13 cellular contexts compared by ENCODE assay signal in the genomic region with DNA sequence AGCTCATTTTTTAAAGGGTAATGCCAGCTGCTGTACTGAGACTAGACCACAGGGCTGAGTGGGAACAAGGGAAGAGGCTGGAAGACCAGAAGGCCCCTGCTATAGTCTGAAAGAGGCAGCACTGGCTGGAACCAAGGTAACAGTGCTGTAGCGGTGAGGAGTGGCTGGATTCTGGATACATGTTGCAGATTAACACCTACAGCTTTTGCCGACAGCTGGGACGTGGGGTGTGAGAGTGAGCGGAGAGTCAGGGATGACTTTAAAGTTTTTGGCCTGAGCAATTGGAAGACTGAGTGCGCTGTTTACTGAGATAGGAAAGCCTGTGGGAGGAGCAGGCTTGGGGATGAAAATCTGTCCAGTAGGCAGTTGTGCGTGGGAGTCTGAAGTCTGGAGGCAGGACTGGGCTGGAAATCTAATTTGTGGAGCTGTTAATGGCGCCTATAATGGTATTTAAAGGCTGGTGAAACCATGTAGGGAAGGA. TPM values are rescaled to one million over a fixed set of nuclear protein-coding genes. Genes with fewer than 3 reads are reported as not detected.
DNase-seq lines count a peak whose midpoint lies in the region; ATAC-seq and TF ChIP-seq lines count a peak whose summit lies in the region.
"Had no signal": no experiment of that assay in that cellular context is flagged by ENCODE, and none has a peak within 500 bp of the region (broad histone marks: within the 10 kb centered on the region; RNA-seq: fewer than 3 reads in every experiment).

No MANE protein-coding gene starts in this region.

- no peaks in the 10 kb centered on the region for H3K9me3 Mint-ChIP-seq in brain
- no peaks in the 10 kb centered on the region for H3K9me3 Mint-ChIP-seq in T-cell
- H3K9me3 Mint-ChIP-seq: activated T-cell treated with anti-CD3 and anti-CD28 coated beads, Interleukin-2, amount 50 U/mL, for 4 hours; CD8-positive, alpha-beta memory T cell had no signal

- H3K36me3 ChIP-seq in mesodermal cell (ENCODE audit: control insufficient read depth, insufficient read depth, low read length) (peaks cover 8% of the 10 kb centered on the region), skeletal muscle tissue (ENCODE audit: control insufficient read depth in 3 of 3, insufficient read depth in 3 of 3, low read length in 3 of 3) (peaks cover 14 to 16% (median 15%) of the 10 kb centered on the region in 3 donors)

- CTCF ChIA-PET in T-cell (lab: Charles Lee): interaction anchor here (0.6 to 2.9 kb wide), 7 partner anchors 37 to 754 kb away, joined by 3 to 33 read pairs (median 13); a partner anchor contains a TSS

- TF ChIP-seq CTCF in brain (conservative IDR thresholded peaks at IDR 0.05): no peak

- WGBS in mesodermal cell (ENCODE audit: insufficient coverage in 2 of 2), 2 experiments: 88 to 93% methylated on average over 7 of the region's 7 CpGs

- peaks cover 16% of the 10 kb centered on the region for H3K4me1 Mint-ChIP-seq in brain
- peaks cover 10 to 14% (median 11%) of the 10 kb centered on the region in 3 donors for H3K4me1 Mint-ChIP-seq in T-cell

- H3K27me3 Mint-ChIP-seq in brain (no peaks in the 10 kb centered on the region), T-cell (no peaks in the 10 kb centered on the region)

- no peaks in the 10 kb centered on the region for H3K27me3 ChIP-seq in skeletal muscle tissue (ENCODE audit: control insufficient read depth in 3 of 3, insufficient read depth in 3 of 3, low read length in 3 of 3)
- H3K27me3 ChIP-seq: body of pancreas had no signal

- H3K36me3 Mint-ChIP-seq in brain (no peaks in the 10 kb centered on the region), T-cell (peaks cover 9% of the 10 kb centered on the region)

- peaks cover 17% of the 10 kb centered on the region for H3K4me1 ChIP-seq in mesodermal cell (ENCODE audit: control insufficient read depth, insufficient read depth, low read length, poor library complexity, severe bottlenecking)
- H3K4me1 ChIP-seq in skeletal muscle tissue (ENCODE audit: control insufficient read depth in 3 of 3, insufficient read depth in 3 of 3, low read length in 3 of 3): peaks cover 5 to 31% (median 30%) of the 10 kb centered on the region in 3 donors

- H3K4me3 Mint-ChIP-seq in brain: no peak overlapping the region
- no peak overlapping the region for H3K4me3 Mint-ChIP-seq in T-cell
- H3K4me3 Mint-ChIP-seq: CD8-positive, alpha-beta memory T cell had no signal

- H3K27ac ChIP-seq in mesodermal cell (ENCODE audit: low read depth, low read length, severe bottlenecking): peak overlapping the region; percentile 88
- H3K27ac ChIP-seq in skeletal muscle tissue (ENCODE audit: low read depth, low read length): peak overlapping the region; percentile 46

- H3K9me3 ChIP-seq in mesodermal cell (ENCODE audit: control insufficient read depth, low read length): no peaks in the 10 kb centered on the region
- H3K9me3 ChIP-seq in skeletal muscle tissue (ENCODE audit: control insufficient read depth in 3 of 3, low read length in 3 of 3): no peaks in the 10 kb centered on the region
- H3K9me3 ChIP-seq: body of pancreas had no signal

- peak overlapping the region; percentile 55 to 96 (median 82) for H3K27ac Mint-ChIP-seq in brain
- H3K27ac Mint-ChIP-seq in T-cell: peak overlapping the region in 1 of 2 donors; percentile 14

- POLR2A ChIA-PET in T-cell (lab: Charles Lee): interaction anchor here in 1 of 2 donors (0.5 kb wide), 1 partner anchor 19 kb away, joined by 9 read pairs; no protein-coding TSS in a partner anchor

- H3K9ac ChIP-seq in skeletal muscle tissue (ENCODE audit: low read depth in 1 of 3, low read length in 3 of 3): peak overlapping the region in 1 of 3 donors; percentile 54

- DNase-seq in NCI-H82 (lab: John Stamatoyannopoulos, UW) (peak; percentile 53), GM03348 (ENCODE audit: low spot score) (no peak), T-cell (no peak), globus pallidus (ENCODE audit: low spot score) (no peak)
- DNase-seq: activated CD4-positive, alpha-beta T cell treated with anti-CD3 and anti-CD28 coated beads for 1 hour; activated T-cell treated with anti-CD3 and anti-CD28 coated beads, Interleukin-2, amount 50 U/mL, for 4 hours; CD8-positive, alpha-beta memory T cell had no signal

- H3K4me3 ChIP-seq in mesodermal cell (ENCODE audit: extremely low read depth, insufficient read depth, low read length, poor library complexity, severe bottlenecking): no peak overlapping the region
- no peak overlapping the region for H3K4me3 ChIP-seq in skeletal muscle tissue (ENCODE audit: low read length in 3 of 3)
- H3K4me3 ChIP-seq: body of pancreas had no signal

- ATAC-seq in T-cell (replicated peaks in 1 of 4) (no peak), GM18519 (IDR thresholded peaks at IDR 0.05; ENCODE audit: low FRiP score, unreplicated experiment) (no peak)

RNA-seq across cellular contexts. Expression of a gene that starts 26.5 kb away (rescaled TPM):
- 0.66 TPM for polyA plus RNA-seq in brain (ENCODE audit: insufficient read depth, low read depth, low replicate concordance)
- not detected for polyA plus RNA-seq in mesodermal cell (2013, experiment 1 of 2)
- polyA plus RNA-seq in mesodermal cell (2013, experiment 2 of 2): not detected
- 6.3 TPM for total RNA-seq in skeletal muscle tissue
- total RNA-seq in T-cell: 1 to 10 TPM in 1 of 5 donors, under 1 TPM in 4; 0.20 to 1.4 (median 0.44) TPM
- total RNA-seq: activated T-cell treated with anti-CD3 and anti-CD28 coated beads, Interleukin-2, amount 50 U/mL, for 4 hours; CD8-positive, alpha-beta memory T cell; temporal lobe had no signal
- polyA plus RNA-seq: CD8-positive, alpha-beta memory T cell had no signal
